Comparison of ENCODE assay signal across 17 cellular contexts in the genomic region with DNA sequence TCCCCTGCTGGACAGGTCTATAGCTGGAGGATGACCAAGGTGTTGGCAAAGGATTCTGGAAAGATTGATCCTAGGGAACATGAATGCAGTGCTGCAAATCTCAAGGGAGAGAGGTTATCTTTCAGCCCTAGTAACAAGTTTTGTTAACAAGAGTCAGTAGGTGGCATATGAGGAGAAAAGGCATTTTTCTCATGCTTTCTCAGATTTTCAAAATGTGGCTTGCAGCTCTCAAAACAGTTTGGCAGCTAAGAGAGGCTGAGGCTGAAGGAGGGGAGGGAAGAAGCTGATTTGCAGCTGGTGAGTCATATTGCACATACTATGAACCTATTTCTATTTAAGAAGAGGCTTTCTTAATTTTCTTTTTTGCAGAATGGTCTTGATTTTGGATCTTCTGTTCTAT.
DNase-seq lines count a peak whose midpoint lies in the region; ATAC-seq and TF ChIP-seq lines count a peak whose summit lies in the region.
"Had no signal": no experiment of that assay in that cellular context is flagged by ENCODE, and none has a peak within 500 bp of the region (broad histone marks: within the 10 kb centered on the region; RNA-seq: fewer than 3 reads in every experiment).

No MANE protein-coding gene starts in this region.

- H3K9ac ChIP-seq in GM23248 = no peak overlapping the region

- H3K79me2 ChIP-seq in GM23248 (ENCODE audit: insufficient read depth) = no peaks in the 10 kb centered on the region

- ATAC-seq in activated T-helper 17 cell treated with anti-CD3 and anti-CD28 coated beads, Interleukin-2, amount 50 U/mL, for 72 hours (replicated peaks) = peak; percentile 11
- ATAC-seq: natural killer cell treated with Interleukin-12 subunit alpha and Interleukin-12 subunit beta and Interleukin-15 and Interleukin-18, amount 100 ng/mL, for 72 hours; stimulated activated naive CD8-positive, alpha-beta T cell treated with anti-CD3 and anti-CD28 coated beads, Interleukin-15, Interleukin-2, amounts not matched to agents 100 U/mL and 50 U/mL, for 24 hours had no signal

- peaks cover 20% of the 10 kb centered on the region for H3F3A ChIP-seq in GM23248 (ENCODE audit: insufficient read depth)

- H3K27me3 ChIP-seq in GM23248 (replicated peaks; ENCODE audit: insufficient read depth) = no peaks in the 10 kb centered on the region
- H3K27me3 ChIP-seq: vagina had no signal

- peaks cover 26% of the 10 kb centered on the region for H3K4me1 ChIP-seq in GM23248 (ENCODE audit: insufficient read depth)
- H3K4me1 ChIP-seq: left ventricle myocardium inferior, vagina had no signal

- H3K4me1 Mint-ChIP-seq in activated T-helper 17 cell treated with anti-CD3 and anti-CD28 coated beads, Interleukin-2, amount 50 U/mL, for 72 hours = no peaks in the 10 kb centered on the region
- H3K4me1 Mint-ChIP-seq in endothelial cell (ENCODE audit: unreplicated experiment) = peaks cover 53% of the 10 kb centered on the region

- TF ChIP-seq CTCF in fibroblast of mammary gland (conservative IDR thresholded peaks at IDR 0.05; ENCODE audit: control insufficient read depth, insufficient read depth, low read depth, low read length) = peak; percentile 12
- TF ChIP-seq CTCF in endothelial cell (IDR thresholded peaks at IDR 0.05; ENCODE audit: unreplicated experiment) = no peak
- TF ChIP-seq CTCF in RWPE1 (conservative IDR thresholded peaks at IDR 0.05; ENCODE audit: low read depth) = no peak

- peak overlapping the region; percentile 35 for H3K27ac ChIP-seq in GM23248
- no peak overlapping the region for H3K27ac ChIP-seq in RWPE1
- H3K27ac ChIP-seq: epithelial cell of prostate, left ventricle myocardium inferior, vagina had no signal

- H3K36me3 ChIP-seq in GM23248 (ENCODE audit: low read depth) = no peaks in the 10 kb centered on the region
- H3K36me3 ChIP-seq: left ventricle myocardium inferior, vagina had no signal

- POLR2A ChIA-PET in RWPE1 (lab: Yijun Ruan, JAX; ENCODE audit: low non-redundant PET) = no interaction called here

- H3K36me3 Mint-ChIP-seq in activated T-helper 17 cell treated with anti-CD3 and anti-CD28 coated beads, Interleukin-2, amount 50 U/mL, for 72 hours (ENCODE audit: low read depth) = no peaks in the 10 kb centered on the region
- no peaks in the 10 kb centered on the region for H3K36me3 Mint-ChIP-seq in endothelial cell (ENCODE audit: low read depth, unreplicated experiment)
- H3K36me3 Mint-ChIP-seq: natural killer cell treated with Interleukin-12 subunit alpha and Interleukin-12 subunit beta and Interleukin-15 and Interleukin-18, amount 100 ng/mL, for 72 hours had no signal

- no peaks in the 10 kb centered on the region for H3K9me3 Mint-ChIP-seq in activated T-helper 17 cell treated with anti-CD3 and anti-CD28 coated beads, Interleukin-2, amount 50 U/mL, for 72 hours
- H3K9me3 Mint-ChIP-seq in endothelial cell (ENCODE audit: unreplicated experiment) = no peaks in the 10 kb centered on the region
- H3K9me3 Mint-ChIP-seq: natural killer cell treated with Interleukin-12 subunit alpha and Interleukin-12 subunit beta and Interleukin-15 and Interleukin-18, amount 100 ng/mL, for 72 hours had no signal

- H2AFZ ChIP-seq in GM23248 = no peak overlapping the region

- H3K4me3 Mint-ChIP-seq in activated T-helper 17 cell treated with anti-CD3 and anti-CD28 coated beads, Interleukin-2, amount 50 U/mL, for 72 hours = no peak overlapping the region
- no peak overlapping the region for H3K4me3 Mint-ChIP-seq in endothelial cell (ENCODE audit: unreplicated experiment)
- H3K4me3 Mint-ChIP-seq: natural killer cell treated with Interleukin-12 subunit alpha and Interleukin-12 subunit beta and Interleukin-15 and Interleukin-18, amount 100 ng/mL, for 72 hours had no signal

- H4K20me1 ChIP-seq in GM23248 (ENCODE audit: insufficient read depth) = no peaks in the 10 kb centered on the region

- DNase-seq in GM23248 (peak; percentile 86), fibroblast of mammary gland (ENCODE audit: low read depth) (peak; percentile 77), stromal cell of bone marrow (ENCODE audit: low read depth) (peak; percentile 72), endothelial cell (ENCODE audit: low spot score) (no peak), RWPE1 (ENCODE audit: low spot score) (no peak)
- no peak for DNase-seq in stimulated activated CD8-positive, alpha-beta memory T cell treated with anti-CD3 and anti-CD28 coated beads, Interleukin-4, amount 100 ng/mL, for 48 hours
- DNase-seq: activated gamma-delta T cell; central memory CD4-positive, alpha-beta T cell; left ventricle myocardium inferior; MV-4-11; NK-92 treated with Interleukin-12 subunit alpha and Interleukin-12 subunit beta, amount 100 ng/mL, for 24 hours; SIG-M5; stimulated activated naive CD8-positive, alpha-beta T cell treated with anti-CD3 and anti-CD28 coated beads, Interleukin-15, Interleukin-2, amounts not matched to agents 100 U/mL and 50 U/mL, for 24 hours had no signal

- H3K9me3 ChIP-seq in GM23248 (ENCODE audit: low read depth) = no peaks in the 10 kb centered on the region
- H3K9me3 ChIP-seq: left ventricle myocardium inferior, vagina had no signal

- in situ Hi-C loops in GM23248 (cut with MboI) = loop anchor here (10.0 kb wide), 1 partner anchor 255 kb away; no protein-coding TSS in a partner anchor

- peak overlapping the region; percentile 59 for H3K4me2 ChIP-seq in GM23248 (ENCODE audit: unreplicated experiment)

- CTCF ChIA-PET in RWPE1 (lab: Yijun Ruan, JAX) = interaction anchor here (0.5 to 1.4 kb wide), 3 partner anchors 13 to 1560 kb away, joined by 3 to 8 read pairs (median 3); no protein-coding TSS in a partner anchor

- peaks cover 37% of the 10 kb centered on the region for H3K27me3 Mint-ChIP-seq in activated T-helper 17 cell treated with anti-CD3 and anti-CD28 coated beads, Interleukin-2, amount 50 U/mL, for 72 hours
- H3K27me3 Mint-ChIP-seq in endothelial cell (ENCODE audit: unreplicated experiment) = no peaks in the 10 kb centered on the region

- H3K4me3 ChIP-seq in GM23248 (no peak overlapping the region), fibroblast of mammary gland (ENCODE audit: control insufficient read depth, low read depth, low read length) (no peak overlapping the region)
- H3K4me3 ChIP-seq: left ventricle myocardium inferior, vagina had no signal

- no peak overlapping the region for H3K27ac Mint-ChIP-seq in activated T-helper 17 cell treated with anti-CD3 and anti-CD28 coated beads, Interleukin-2, amount 50 U/mL, for 72 hours
- H3K27ac Mint-ChIP-seq in endothelial cell (ENCODE audit: unreplicated experiment) = no peak overlapping the region

- no peaks in the 10 kb centered on the region for H3K9me2 ChIP-seq in GM23248 (ENCODE audit: insufficient read depth)

Comparison
In these comparisons a context has a peak if more than half of its experiments do, and no peak if none do; other contexts are left out.
1. DNase-seq: peak in GM23248 (single experiment), fibroblast of mammary gland (single experiment) and stromal cell of bone marrow (single experiment); none in endothelial cell (single experiment), RWPE1 (single experiment) and stimulated activated CD8-positive, alpha-beta memory T cell treated with anti-CD3 and anti-CD28 coated beads, Interleukin-4, amount 100 ng/mL, for 48 hours (single experiment).